13 cellular contexts compared by ENCODE assay signal in the genomic region with DNA sequence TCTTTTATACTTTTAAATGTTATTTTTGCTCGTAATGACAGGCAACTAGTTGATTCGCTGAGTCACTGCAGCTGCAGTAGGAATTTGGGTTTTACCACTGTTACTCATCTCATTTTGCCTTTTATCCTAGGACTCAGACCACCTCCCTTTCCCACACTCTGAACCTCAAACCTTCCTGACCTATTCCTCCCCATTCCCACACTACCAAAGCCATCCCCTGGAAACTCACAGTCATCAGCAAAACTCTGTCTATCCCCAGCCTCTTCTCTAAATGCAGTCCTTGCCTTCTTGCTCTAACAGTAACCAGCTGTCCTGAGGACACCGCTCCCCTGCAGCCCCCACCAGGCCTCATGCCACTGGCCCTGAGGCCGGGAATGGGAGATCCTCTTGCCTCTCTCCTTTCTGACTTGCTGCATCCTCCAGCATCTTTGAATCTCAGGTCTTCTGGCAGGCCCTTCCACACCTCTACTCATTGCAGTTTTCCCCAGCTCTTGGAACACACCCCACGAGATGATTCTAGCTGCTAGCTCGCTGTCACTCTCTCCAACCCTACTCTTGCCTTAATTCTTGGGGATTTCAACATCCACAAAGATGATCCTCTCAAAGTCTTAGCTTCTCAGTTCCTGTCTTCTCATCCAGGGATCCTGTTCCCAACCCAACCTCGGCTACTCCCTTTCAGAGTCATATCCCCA. TPM values are rescaled to one million over a fixed set of nuclear protein-coding genes. Genes with fewer than 3 reads are reported as not detected.
A peak's percentile ranks its signal among the peaks of the same experiment; 100 is the strongest.
DNase-seq lines count a peak whose midpoint lies in the region; ATAC-seq and TF ChIP-seq lines count a peak whose summit lies in the region.
"Had no signal": no experiment of that assay in that cellular context is flagged by ENCODE, and none has a peak within 500 bp of the region (broad histone marks: within the 10 kb centered on the region; RNA-seq: fewer than 3 reads in every experiment).

No MANE protein-coding gene starts in this region.

- no peak for TF ChIP-seq EP300 in esophagus muscularis mucosa (IDR thresholded peaks at IDR 0.05)

- no peaks in the 10 kb centered on the region for H3K9me3 ChIP-seq in esophagus muscularis mucosa
- H3K9me3 ChIP-seq in osteoblast (ENCODE audit: low read depth, low read length) = no peaks in the 10 kb centered on the region

- TF ChIP-seq POLR2A in esophagus muscularis mucosa (IDR thresholded peaks at IDR 0.05; ENCODE audit: low read depth) = no peak

- TF ChIP-seq CTCF in esophagus muscularis mucosa (IDR thresholded peaks at IDR 0.05) (no peak), osteoblast (IDR thresholded peaks at IDR 0.05; ENCODE audit: extremely low read depth, low read depth, low read length) (no peak)

- peak overlapping the region; percentile 7 for H2AFZ ChIP-seq in osteoblast (ENCODE audit: low read length)

- no peaks in the 10 kb centered on the region for H4K20me1 ChIP-seq in osteoblast (ENCODE audit: insufficient read depth, low read length)

- no peak for ATAC-seq in HG02571 (IDR thresholded peaks at IDR 0.05; ENCODE audit: unreplicated experiment)
- ATAC-seq: sciatic nerve had no signal

- H3K4me2 ChIP-seq in osteoblast (ENCODE audit: insufficient read depth, low read length) = peak overlapping the region; percentile 22

- no peaks in the 10 kb centered on the region for H3K36me3 ChIP-seq in esophagus muscularis mucosa
- H3K36me3 ChIP-seq in osteoblast (ENCODE audit: insufficient read depth, low read length) = no peaks in the 10 kb centered on the region

- H3K27me3 ChIP-seq in esophagus muscularis mucosa (no peaks in the 10 kb centered on the region), osteoblast (ENCODE audit: insufficient read depth, low read length) (no peaks in the 10 kb centered on the region)

- WGBS in esophagus muscularis mucosa = 66% methylated on average over 7 of the region's 7 CpGs

- no peaks in the 10 kb centered on the region for H3K79me2 ChIP-seq in osteoblast (ENCODE audit: insufficient read depth, low read length)

- intact Hi-C loops in esophagus muscularis mucosa (cut with DNase I) = loop anchor here (10.0 kb wide), 1 partner anchor 246 kb away; no protein-coding TSS in a partner anchor
- intact Hi-C loops in cardiac septum (cut with DNase I) = no loop called here

- no peak overlapping the region for H3K4me3 ChIP-seq in esophagus muscularis mucosa
- no peak overlapping the region for H3K4me3 ChIP-seq in osteoblast (ENCODE audit: insufficient read depth, low read length)

- no peaks in the 10 kb centered on the region for H3K4me1 ChIP-seq in esophagus muscularis mucosa
- H3K4me1 ChIP-seq in osteoblast (ENCODE audit: insufficient read depth, low read length) = peaks cover 19% of the 10 kb centered on the region

- DNase-seq in EL = peak; percentile 82
- peak; percentile 57 for DNase-seq in RKO (ENCODE audit: low spot score)
- peak; percentile 91 for DNase-seq in esophagus muscularis mucosa (ENCODE audit: extremely low spot score)
- DNase-seq in osteoblast (ENCODE audit: insufficient read length, low spot score, missing footprints) = peak; percentile 96
- DNase-seq in superior temporal gyrus (ENCODE audit: extremely low spot score) = no peak
- DNase-seq in cardiac septum (ENCODE audit: low spot score) = no peak
- no peak for DNase-seq in activated CD4-positive, alpha-beta T cell treated with anti-CD3 and anti-CD28 coated beads, Interleukin-2, amount 50 U/mL, for 4 hours
- DNase-seq: DMS 273 treated with DMSO at 0.1 percent for 48 hours, NCI-H524 treated with DMSO at 0.1 percent for 48 hours, T-helper 1 cell had no signal

- H3K27ac ChIP-seq in esophagus muscularis mucosa (replicated peaks in 1 of 4) (no peak overlapping the region), osteoblast (ENCODE audit: low read depth, low read length) (peak overlapping the region; percentile 86)

RNA-seq across cellular contexts. Expression of a gene that starts 55.9 kb away (rescaled TPM):
- total RNA-seq in esophagus muscularis mucosa = under 1 TPM; under 0.01 to 0.26 (median 0.17) TPM
- total RNA-seq in osteoblast = 1.2 and 2.2 TPM in 2 replicates
- 0.94 TPM for total RNA-seq in cardiac septum
- total RNA-seq: glomerular endothelial cell had no signal

Comparison
In these comparisons a context has a peak if more than half of its experiments do, and no peak if none do; other contexts are left out.
1. DNase-seq: peak in EL (single experiment), RKO (single experiment), esophagus muscularis mucosa (single experiment) and osteoblast (single experiment); none in superior temporal gyrus (single experiment), cardiac septum (single experiment) and activated CD4-positive, alpha-beta T cell treated with anti-CD3 and anti-CD28 coated beads, Interleukin-2, amount 50 U/mL, for 4 hours (0 of 2).